12 cellular contexts compared by ENCODE assay signal in the genomic region with DNA sequence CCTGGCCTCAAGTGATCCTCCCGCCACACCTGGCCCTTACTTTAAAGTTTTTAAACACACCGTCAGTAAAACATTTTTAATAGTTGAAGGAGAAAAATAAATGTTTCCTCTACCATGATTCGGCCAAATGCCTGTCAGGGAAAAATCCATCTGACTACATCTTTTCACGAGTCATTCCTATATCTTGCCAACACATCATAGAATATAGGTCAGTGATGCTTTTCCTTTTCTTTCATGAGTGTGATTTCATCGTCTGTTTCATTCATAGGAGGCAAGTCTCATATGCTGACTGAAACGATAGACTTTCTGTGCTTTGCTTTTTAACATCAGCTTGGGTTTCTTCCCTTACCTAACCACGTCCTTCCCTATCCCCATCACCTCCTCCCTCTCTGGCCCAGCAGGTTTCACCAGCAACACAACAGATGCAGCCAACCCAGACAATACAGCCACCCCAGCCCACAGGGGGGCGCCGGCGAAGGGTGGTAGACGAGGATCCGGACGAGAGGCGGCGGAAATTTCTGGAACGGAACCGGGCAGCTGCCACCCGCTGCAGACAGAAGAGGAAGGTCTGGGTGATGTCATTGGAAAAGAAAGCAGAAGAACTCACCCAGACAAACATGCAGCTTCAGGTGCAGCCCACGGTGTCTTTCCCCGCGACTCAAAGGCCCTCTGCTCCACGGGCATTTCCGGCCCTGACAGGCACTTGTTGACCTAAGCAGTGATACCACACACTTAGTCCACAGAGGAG.
DNase-seq lines count a peak whose midpoint lies in the region; ATAC-seq, FAIRE-seq and TF ChIP-seq lines count a peak whose summit lies in the region.
"Had no signal": no experiment of that assay in that cellular context is flagged by ENCODE, and none has a peak within 500 bp of the region (broad histone marks: within the 10 kb centered on the region; RNA-seq: fewer than 3 reads in every experiment).

No MANE protein-coding gene starts in this region.

- no peak overlapping the region for H3K27ac Mint-ChIP-seq in neural progenitor cell

- no peak overlapping the region for H3K27ac ChIP-seq in neural progenitor cell
- H3K27ac ChIP-seq: cardiac muscle cell, parathyroid adenoma had no signal

- no peak for TF ChIP-seq POLR2A in GM12891 (IDR thresholded peaks at IDR 0.05; ENCODE audit: low read depth, low read length)

- no peaks in the 10 kb centered on the region for H3K79me2 ChIP-seq in neural progenitor cell (ENCODE audit: low read depth)
- H3K79me2 ChIP-seq: parathyroid adenoma had no signal

- H3K27me3 Mint-ChIP-seq in neural progenitor cell (ENCODE audit: insufficient read depth, low read depth): no peaks in the 10 kb centered on the region

- H3K36me3 ChIP-seq in bronchial epithelial cell (ENCODE audit: control insufficient read depth, insufficient read depth, low read length) (no peaks in the 10 kb centered on the region), neural progenitor cell (no peaks in the 10 kb centered on the region), BE2C (no peaks in the 10 kb centered on the region)
- H3K36me3 ChIP-seq: cardiac muscle cell had no signal

- FAIRE-seq in GM12891 (lab: Jason Lieb, UNC) (peak; percentile 85), bronchial epithelial cell (lab: Jason Lieb, UNC) (peak; percentile 50)

- H3K27me3 ChIP-seq in bronchial epithelial cell (ENCODE audit: control insufficient read depth, insufficient read depth, low read length) (no peaks in the 10 kb centered on the region), neural progenitor cell (no peaks in the 10 kb centered on the region), BE2C (no peaks in the 10 kb centered on the region)
- H3K27me3 ChIP-seq: cardiac muscle cell had no signal

- no peaks in the 10 kb centered on the region for H3F3A ChIP-seq in neural progenitor cell (ENCODE audit: low read depth)

- H3K4me2 ChIP-seq in neural progenitor cell: no peak overlapping the region

- H3K9ac ChIP-seq in neural progenitor cell: no peak overlapping the region
- H3K9ac ChIP-seq: parathyroid adenoma had no signal

- H3K4me3 Mint-ChIP-seq in neural progenitor cell: no peak overlapping the region

- H3K9me3 ChIP-seq in neural progenitor cell (ENCODE audit: low read depth) (no peaks in the 10 kb centered on the region), BE2C (no peaks in the 10 kb centered on the region)

- no peak for ATAC-seq in GM19467 (IDR thresholded peaks at IDR 0.05; ENCODE audit: unreplicated experiment)
- no peak for ATAC-seq in GM21360 (IDR thresholded peaks at IDR 0.05; ENCODE audit: unreplicated experiment)

- no peak overlapping the region for H2AFZ ChIP-seq in neural progenitor cell (replicated peaks)
- H2AFZ ChIP-seq: parathyroid adenoma had no signal

- no peak for TF ChIP-seq CTCF in bronchial epithelial cell (IDR thresholded peaks at IDR 0.05; ENCODE audit: insufficient read depth, low read length, severe bottlenecking)
- TF ChIP-seq CTCF in neural progenitor cell (IDR thresholded peaks at IDR 0.05): peak; percentile 6
- TF ChIP-seq CTCF in BE2C (IDR thresholded peaks at IDR 0.05; ENCODE audit: low read depth, low read length): no peak

- H3K4me1 ChIP-seq in neural progenitor cell (no peaks in the 10 kb centered on the region), BE2C (no peaks in the 10 kb centered on the region)
- H3K4me1 ChIP-seq: parathyroid adenoma had no signal

- peak; percentile 25 for DNase-seq in GM12891 (ENCODE audit: insufficient read length, low spot score)
- DNase-seq in HS-5 (ENCODE audit: low read depth): peak; percentile 39
- DNase-seq in bronchial epithelial cell (ENCODE audit: low read depth): peak; percentile 69
- no peak for DNase-seq in neural progenitor cell (ENCODE audit: low spot score)
- no peak for DNase-seq in BE2C
- DNase-seq in SW 1271 (lab: John Stamatoyannopoulos, UW): no peak
- DNase-seq: activated CD4-positive, alpha-beta T cell treated with anti-CD3 and anti-CD28 coated beads, Interleukin-2, amount 50 U/mL, for 4 hours; GDM1 had no signal

- H3K9me3 Mint-ChIP-seq in neural progenitor cell: no peaks in the 10 kb centered on the region

- peaks cover 3% of the 10 kb centered on the region for H3K36me3 Mint-ChIP-seq in neural progenitor cell

- H3K4me1 Mint-ChIP-seq in neural progenitor cell: no peaks in the 10 kb centered on the region

- H3K4me3 ChIP-seq in bronchial epithelial cell (ENCODE audit: low read depth, low read length): no peak overlapping the region
- no peak overlapping the region for H3K4me3 ChIP-seq in neural progenitor cell
- no peak overlapping the region for H3K4me3 ChIP-seq in BE2C (ENCODE audit: low read depth, low read length)
- H3K4me3 ChIP-seq: cardiac muscle cell had no signal

- no peaks in the 10 kb centered on the region for H4K20me1 ChIP-seq in neural progenitor cell (ENCODE audit: low read depth)

TF ChIP-seq in GM12891, 5 proteins besides CTCF, POLR2A, EP300 and RAD21:
- TF ChIP-seq PAX5 (IDR thresholded peaks at IDR 0.05; ENCODE audit: insufficient read depth, low read length, severe bottlenecking): peak; percentile 21
- no peak for TF ChIP-seq SPI1 (IDR thresholded peaks at IDR 0.05; ENCODE audit: low read depth, low read length)

Comparison
In these comparisons a context has a peak if more than half of its experiments do, and no peak if none do; other contexts are left out.
1. DNase-seq: peak in GM12891 (single experiment), HS-5 (single experiment) and bronchial epithelial cell (single experiment); none in neural progenitor cell (single experiment), BE2C (single experiment) and SW 1271 (0 of 2).